22 cellular contexts compared by ENCODE assay signal in the genomic region with DNA sequence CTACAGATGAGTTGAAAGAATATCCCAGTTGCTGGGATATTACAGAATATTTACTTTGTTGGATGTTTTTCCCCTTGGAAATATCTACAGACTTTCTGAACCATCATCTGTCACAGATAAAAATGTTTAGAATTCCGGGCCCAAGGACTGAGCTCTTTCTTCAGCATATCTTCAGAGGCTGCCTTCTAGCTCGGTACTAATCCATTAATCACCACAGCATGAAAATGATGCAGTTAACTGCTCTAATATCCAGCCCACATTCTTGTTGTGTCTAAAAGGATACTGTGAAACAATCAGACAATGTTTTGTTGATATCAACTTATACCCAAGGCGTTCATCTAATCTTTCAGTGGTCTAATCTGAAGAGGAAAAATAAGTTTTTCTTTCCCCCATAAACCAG.
"Had no signal": no experiment of that assay in that cellular context is flagged by ENCODE, and none has a peak within 500 bp of the region (broad histone marks: within the 10 kb centered on the region; RNA-seq: fewer than 3 reads in every experiment).

No MANE protein-coding gene starts in this region.

- H3K4me3 ChIP-seq: K562, SJCRH30 had no signal

- H3K9me3 Mint-ChIP-seq: IgD-negative memory B cell had no signal

- H3K9me3 ChIP-seq: SJCRH30 had no signal

- H3K27ac ChIP-seq: HL-60, KMS-11, SJCRH30 had no signal

- H3K36me3 ChIP-seq: SJCRH30 had no signal

- H3K27me3 ChIP-seq: SJCRH30 had no signal

- DNase-seq: Kasumi-1, MM.1S, NCI-H1092 treated with DMSO at 0.1 percent for 48 hours, NCI-H1417, NCI-H1436 treated with DMSO at 0.1 percent for 48 hours, NCI-H1694, NCI-H187 treated with DMSO at 0.1 percent for 48 hours, NCI-H2029 treated with DMSO at 0.1 percent for 48 hours, NCI-H2171 treated with DMSO at 0.1 percent for 48 hours, NCI-H345, NCI-H446 treated with DMSO at 0.1 percent for 48 hours, NCI-H510A treated with DMSO at 0.1 percent for 48 hours, NCI-H526, PC-3, SHP77 treated with DMSO at 0.1 percent for 48 hours, SJCRH30, T-helper 1 cell had no signal

- H3K4me1 ChIP-seq: SJCRH30 had no signal

- H3K4me3 Mint-ChIP-seq: IgD-negative memory B cell had no signal

- H3K9ac ChIP-seq: KMS-11 had no signal

- FAIRE-seq: HTR-8/SVneo, K562 had no signal

- H3K4me2 ChIP-seq: KMS-11 had no signal

- H3K27me3 Mint-ChIP-seq: IgD-negative memory B cell had no signal

- H3K4me1 Mint-ChIP-seq: IgD-negative memory B cell had no signal

- H3K27ac Mint-ChIP-seq: IgD-negative memory B cell had no signal
